22 cellular contexts compared by ENCODE assay signal in genomic region chr20:22466447-22467171, GRCh38.
DNase-seq lines count a peak whose midpoint lies in the region; ATAC-seq and TF ChIP-seq lines count a peak whose summit lies in the region.
"Had no signal": no experiment of that assay in that cellular context is flagged by ENCODE, and none has a peak within 500 bp of the region (broad histone marks: within the 10 kb centered on the region; RNA-seq: fewer than 3 reads in every experiment).

No MANE protein-coding gene starts in this region.

- intact Hi-C loops in mucosa of descending colon (cut with DNase I, micrococcal nuclease): no loop called here

- no peaks in the 10 kb centered on the region for H3K9me3 ChIP-seq in mucosa of descending colon
- H3K9me3 ChIP-seq: neutrophil, testis had no signal

- no peak overlapping the region for H3K4me3 ChIP-seq in mucosa of descending colon
- H3K4me3 ChIP-seq: GM12878, testis had no signal

- H3K36me3 ChIP-seq in mucosa of descending colon (ENCODE audit: low read depth): no peaks in the 10 kb centered on the region
- H3K36me3 ChIP-seq: neutrophil had no signal

- ATAC-seq in mucosa of descending colon (peak; percentile 32), HG03439 (IDR thresholded peaks at IDR 0.05; ENCODE audit: unreplicated experiment) (no peak), GM18870 (IDR thresholded peaks at IDR 0.05; ENCODE audit: unreplicated experiment) (no peak)
- ATAC-seq: activated CD8-positive, alpha-beta memory T cell treated with anti-CD3 and anti-CD28 coated beads, Interleukin-2, amount 10 ng/mL, durations not matched to agents 7 days and 5 days; GM12878; stimulated activated naive B cell treated with anti-CD40 and anti-IgM and Interleukin-4, amounts not matched to agents 10 μg/mL and 1 μg/mL and 100 μg/mL, for 72 hours had no signal

- peak; percentile 22 for DNase-seq in MV-4-11 (lab: John Stamatoyannopoulos, UW)
- DNase-seq in NCI-H1930 (lab: John Stamatoyannopoulos, UW): peak; percentile 90 to 95
- DNase-seq in NCI-H748 treated with DMSO at 0.1 percent for 48 hours (lab: John Stamatoyannopoulos, UW): peak; percentile 98
- no peak for DNase-seq in mucosa of descending colon
- no peak for DNase-seq in NCI-H2227 treated with DMSO at 0.1 percent for 48 hours (lab: John Stamatoyannopoulos, UW)
- DNase-seq: activated CD4-positive, alpha-beta T cell treated with anti-CD3 and anti-CD28 coated beads, Interleukin-2, amount 10 ng/mL, durations not matched to agents 24 days and 14 days; activated CD8-positive, alpha-beta memory T cell treated with anti-CD3 and anti-CD28 coated beads, Interleukin-2, amount 10 ng/mL, durations not matched to agents 7 days and 5 days; aorta; caudate nucleus; CD4-positive, alpha-beta T cell; DMS79; Karpas-422; mammary epithelial cell; NCI-H1694 treated with DMSO at 0.1 percent for 48 hours; stimulated activated CD4-positive, alpha-beta T cell treated with anti-CD3 and anti-CD28 coated beads, Interleukin-2, amount 100 ng/mL, for 48 hours; stimulated activated naive B cell treated with anti-CD40 and anti-IgM and Interleukin-4, amounts not matched to agents 10 μg/mL and 1 μg/mL and 100 μg/mL, for 72 hours; T-helper 2 cell; testis had no signal

- no peak for TF ChIP-seq CTCF in mucosa of descending colon (IDR thresholded peaks at IDR 0.05)

- no peaks in the 10 kb centered on the region for H3K4me1 ChIP-seq in mucosa of descending colon (ENCODE audit: low read depth)
- H3K4me1 ChIP-seq: testis had no signal

Comparison
In these comparisons a context has a peak if more than half of its experiments do, and no peak if none do; other contexts are left out.
1. DNase-seq: peak in MV-4-11 (single experiment), NCI-H1930 (2 of 2) and NCI-H748 treated with DMSO at 0.1 percent for 48 hours (single experiment); none in mucosa of descending colon (0 of 3) and NCI-H2227 treated with DMSO at 0.1 percent for 48 hours (single experiment).